ENCODE assay signal across 1 cellular context in the genomic region with DNA sequence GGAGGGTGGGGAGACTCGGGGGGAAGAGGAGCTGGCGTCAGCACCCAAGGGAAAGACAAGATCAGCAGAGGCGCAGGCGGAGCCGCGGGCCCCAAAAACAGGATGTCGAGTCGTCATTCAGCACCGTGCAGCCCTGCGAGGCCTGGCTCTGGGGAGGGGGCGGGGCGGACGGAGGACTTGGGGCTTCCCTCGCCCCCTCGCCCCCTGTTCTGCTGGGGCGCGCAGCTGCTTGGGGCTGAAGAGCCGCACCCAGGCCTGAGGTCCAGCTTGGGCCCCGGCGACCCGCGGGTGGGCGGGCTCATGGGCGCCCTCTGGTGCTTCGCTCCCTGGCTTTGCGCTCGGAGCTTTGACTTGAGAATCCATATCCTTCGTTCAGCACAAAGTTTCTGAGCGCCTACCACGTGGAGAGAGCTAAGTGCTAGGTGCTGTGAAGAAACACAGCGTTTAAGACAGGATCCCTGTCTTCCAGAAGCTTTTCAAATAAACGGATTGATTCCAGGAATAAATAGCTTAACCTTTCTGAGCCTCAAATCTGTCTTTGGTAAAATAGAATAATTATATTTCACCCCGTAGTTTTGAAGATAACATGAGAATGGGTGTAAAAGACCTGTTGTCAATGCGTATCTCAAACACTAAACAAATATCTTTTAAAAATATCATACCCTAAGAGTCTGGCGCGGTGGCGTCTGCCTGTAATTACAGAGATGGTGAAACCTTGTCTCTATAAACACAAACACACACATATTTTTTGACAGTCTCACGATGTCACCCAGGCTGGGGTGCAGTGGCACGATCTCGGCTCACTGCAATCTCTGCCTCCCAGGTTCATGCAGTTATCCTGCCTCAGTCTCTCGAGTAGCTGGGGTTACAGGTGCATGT.
TF ChIP-seq lines count a peak whose summit lies in the region.

No MANE protein-coding gene starts in this region.

TF ChIP-seq in HepG2, 621 proteins besides CTCF, POLR2A, EP300 and RAD21 (continued from another document and continues in another):
- TF ChIP-seq TEF (CRISPR knock-in tag; IDR thresholded peaks at IDR 0.05) = no peak
- TF ChIP-seq POLR2G (IDR thresholded peaks at IDR 0.05; ENCODE audit: low read depth, low read length) = peak; percentile 61; the same call in 1 of the 2 replicates
- TF ChIP-seq PBX3 (CRISPR knock-in tag; IDR thresholded peaks at IDR 0.05; ENCODE audit: borderline replicate concordance) = no peak
- no peak for TF ChIP-seq RBM22 (optimal IDR thresholded peaks at IDR 0.05; ENCODE audit: low read length)
- peak; percentile 77; the same call in 1 of the 2 replicates for TF ChIP-seq ZNF691 (CRISPR knock-in tag; IDR thresholded peaks at IDR 0.05; ENCODE audit: borderline replicate concordance, low read depth)
- TF ChIP-seq, protein P1, sequence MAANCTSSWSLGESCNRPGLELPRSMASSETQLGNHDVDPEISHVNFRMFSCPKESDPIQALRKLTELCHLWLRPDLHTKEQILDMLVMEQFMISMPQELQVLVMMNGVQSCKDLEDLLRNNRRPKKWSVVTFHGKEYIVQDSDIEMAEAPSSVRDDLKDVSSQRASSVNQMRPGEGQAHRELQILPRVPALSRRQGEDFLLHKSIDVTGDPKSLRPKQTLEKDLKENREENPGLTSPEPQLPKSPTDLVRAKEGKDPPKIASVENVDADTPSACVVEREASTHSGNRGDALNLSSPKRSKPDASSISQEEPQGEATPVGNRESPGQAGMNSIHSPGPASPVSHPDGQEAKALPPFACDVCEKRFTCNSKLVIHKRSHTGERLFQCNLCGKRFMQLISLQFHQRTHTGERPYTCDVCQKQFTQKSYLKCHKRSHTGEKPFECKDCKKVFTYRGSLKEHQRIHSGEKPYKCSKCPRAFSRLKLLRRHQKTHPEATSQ (CRISPR knock-in tag; IDR thresholded peaks at IDR 0.05; ENCODE audit: borderline replicate concordance) = no peak
- TF ChIP-seq PHF8 (CRISPR knock-in tag; IDR thresholded peaks at IDR 0.05) = peak; percentile 69
- TF ChIP-seq MIXL1 (CRISPR knock-in tag; IDR thresholded peaks at IDR 0.05) = no peak
- TF ChIP-seq AGO1 (IDR thresholded peaks at IDR 0.05; ENCODE audit: low read depth, low read length, poor library complexity, severe bottlenecking) = no peak
- peak; percentile 66; the same call in 1 of the 2 replicates for TF ChIP-seq SMAD9 (CRISPR knock-in tag; IDR thresholded peaks at IDR 0.05)
- no peak for TF ChIP-seq ZNF124 (CRISPR knock-in tag; IDR thresholded peaks at IDR 0.05)
- TF ChIP-seq ZNF264 (CRISPR knock-in tag; IDR thresholded peaks at IDR 0.05) = no peak
- TF ChIP-seq, protein P2, sequence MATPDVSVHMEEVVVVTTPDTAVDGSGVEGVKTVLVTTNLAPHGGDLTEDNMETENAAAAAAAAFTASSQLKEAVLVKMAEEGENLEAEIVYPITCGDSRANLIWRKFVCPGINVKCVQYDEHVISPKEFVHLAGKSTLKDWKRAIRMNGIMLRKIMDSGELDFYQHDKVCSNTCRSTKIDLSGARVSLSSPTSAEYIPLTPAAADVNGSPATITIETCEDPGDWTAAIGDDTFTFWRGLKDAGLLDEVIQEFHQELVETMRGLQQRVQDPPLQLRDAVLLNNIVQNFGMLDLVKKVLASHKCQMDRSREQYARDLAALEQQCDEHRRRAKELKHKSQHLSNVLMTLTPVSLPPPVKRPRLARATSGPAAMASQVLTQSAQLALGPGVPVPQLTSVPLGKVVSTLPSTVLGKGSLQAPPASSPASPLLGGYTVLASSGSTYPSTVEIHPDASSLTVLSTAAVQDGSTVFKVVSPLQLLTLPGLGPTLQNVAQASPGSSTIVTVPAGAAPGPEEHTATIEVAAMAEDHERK (CRISPR knock-in tag; IDR thresholded peaks at IDR 0.05; ENCODE audit: low read depth) = no peak
- TF ChIP-seq ZNF7 (CRISPR knock-in tag; IDR thresholded peaks at IDR 0.05) = no peak
- TF ChIP-seq ARID2 (CRISPR knock-in tag; IDR thresholded peaks at IDR 0.05; ENCODE audit: borderline replicate concordance) = no peak
- TF ChIP-seq HINFP (CRISPR knock-in tag; IDR thresholded peaks at IDR 0.05; ENCODE audit: low read depth) = no peak
- no peak for TF ChIP-seq AKAP8 (CRISPR knock-in tag; IDR thresholded peaks at IDR 0.05)
- TF ChIP-seq GTF2F1 (IDR thresholded peaks at IDR 0.05; ENCODE audit: low read length) = no peak
- no peak for TF ChIP-seq ARNTL (CRISPR knock-in tag; IDR thresholded peaks at IDR 0.05)
- no peak for TF ChIP-seq MBNL3 (CRISPR knock-in tag; conservative IDR thresholded peaks at IDR 0.05)
- TF ChIP-seq ZFP37 (CRISPR knock-in tag; IDR thresholded peaks at IDR 0.05; ENCODE audit: borderline replicate concordance) = 0 out of 2 replicates have a peak, but pooled peaks have one; percentile 29
- 0 out of 2 replicates have a peak, but pooled peaks have one; percentile 28 for TF ChIP-seq ZNF614 (CRISPR knock-in tag; IDR thresholded peaks at IDR 0.05; ENCODE audit: borderline replicate concordance)
- TF ChIP-seq, protein P3, sequence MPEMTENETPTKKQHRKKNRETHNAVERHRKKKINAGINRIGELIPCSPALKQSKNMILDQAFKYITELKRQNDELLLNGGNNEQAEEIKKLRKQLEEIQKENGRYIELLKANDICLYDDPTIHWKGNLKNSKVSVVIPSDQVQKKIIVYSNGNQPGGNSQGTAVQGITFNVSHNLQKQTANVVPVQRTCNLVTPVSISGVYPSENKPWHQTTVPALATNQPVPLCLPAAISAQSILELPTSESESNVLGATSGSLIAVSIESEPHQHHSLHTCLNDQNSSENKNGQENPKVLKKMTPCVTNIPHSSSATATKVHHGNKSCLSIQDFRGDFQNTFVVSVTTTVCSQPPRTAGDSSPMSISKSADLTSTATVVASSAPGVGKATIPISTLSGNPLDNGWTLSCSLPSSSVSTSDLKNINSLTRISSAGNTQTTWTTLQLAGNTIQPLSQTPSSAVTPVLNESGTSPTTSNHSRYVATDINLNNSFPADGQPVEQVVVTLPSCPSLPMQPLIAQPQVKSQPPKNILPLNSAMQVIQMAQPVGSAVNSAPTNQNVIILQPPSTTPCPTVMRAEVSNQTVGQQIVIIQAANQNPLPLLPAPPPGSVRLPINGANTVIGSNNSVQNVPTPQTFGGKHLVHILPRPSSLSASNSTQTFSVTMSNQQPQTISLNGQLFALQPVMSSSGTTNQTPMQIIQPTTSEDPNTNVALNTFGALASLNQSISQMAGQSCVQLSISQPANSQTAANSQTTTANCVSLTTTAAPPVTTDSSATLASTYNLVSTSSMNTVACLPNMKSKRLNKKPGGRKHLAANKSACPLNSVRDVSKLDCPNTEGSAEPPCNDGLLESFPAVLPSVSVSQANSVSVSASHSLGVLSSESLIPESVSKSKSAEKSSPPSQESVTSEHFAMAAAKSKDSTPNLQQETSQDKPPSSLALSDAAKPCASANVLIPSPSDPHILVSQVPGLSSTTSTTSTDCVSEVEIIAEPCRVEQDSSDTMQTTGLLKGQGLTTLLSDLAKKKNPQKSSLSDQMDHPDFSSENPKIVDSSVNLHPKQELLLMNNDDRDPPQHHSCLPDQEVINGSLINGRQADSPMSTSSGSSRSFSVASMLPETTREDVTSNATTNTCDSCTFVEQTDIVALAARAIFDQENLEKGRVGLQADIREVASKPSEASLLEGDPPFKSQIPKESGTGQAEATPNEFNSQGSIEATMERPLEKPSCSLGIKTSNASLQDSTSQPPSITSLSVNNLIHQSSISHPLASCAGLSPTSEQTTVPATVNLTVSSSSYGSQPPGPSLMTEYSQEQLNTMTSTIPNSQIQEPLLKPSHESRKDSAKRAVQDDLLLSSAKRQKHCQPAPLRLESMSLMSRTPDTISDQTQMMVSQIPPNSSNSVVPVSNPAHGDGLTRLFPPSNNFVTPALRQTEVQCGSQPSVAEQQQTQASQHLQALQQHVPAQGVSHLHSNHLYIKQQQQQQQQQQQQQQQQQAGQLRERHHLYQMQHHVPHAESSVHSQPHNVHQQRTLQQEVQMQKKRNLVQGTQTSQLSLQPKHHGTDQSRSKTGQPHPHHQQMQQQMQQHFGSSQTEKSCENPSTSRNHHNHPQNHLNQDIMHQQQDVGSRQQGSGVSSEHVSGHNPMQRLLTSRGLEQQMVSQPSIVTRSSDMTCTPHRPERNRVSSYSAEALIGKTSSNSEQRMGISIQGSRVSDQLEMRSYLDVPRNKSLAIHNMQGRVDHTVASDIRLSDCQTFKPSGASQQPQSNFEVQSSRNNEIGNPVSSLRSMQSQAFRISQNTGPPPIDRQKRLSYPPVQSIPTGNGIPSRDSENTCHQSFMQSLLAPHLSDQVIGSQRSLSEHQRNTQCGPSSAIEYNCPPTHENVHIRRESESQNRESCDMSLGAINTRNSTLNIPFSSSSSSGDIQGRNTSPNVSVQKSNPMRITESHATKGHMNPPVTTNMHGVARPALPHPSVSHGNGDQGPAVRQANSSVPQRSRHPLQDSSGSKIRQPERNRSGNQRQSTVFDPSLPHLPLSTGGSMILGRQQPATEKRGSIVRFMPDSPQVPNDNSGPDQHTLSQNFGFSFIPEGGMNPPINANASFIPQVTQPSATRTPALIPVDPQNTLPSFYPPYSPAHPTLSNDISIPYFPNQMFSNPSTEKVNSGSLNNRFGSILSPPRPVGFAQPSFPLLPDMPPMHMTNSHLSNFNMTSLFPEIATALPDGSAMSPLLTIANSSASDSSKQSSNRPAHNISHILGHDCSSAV (CRISPR knock-in tag; IDR thresholded peaks at IDR 0.05; ENCODE audit: borderline replicate concordance) = no peak
- TF ChIP-seq RBAK (CRISPR knock-in tag; IDR thresholded peaks at IDR 0.05) = no peak
- no peak for TF ChIP-seq MTA3 (CRISPR knock-in tag; IDR thresholded peaks at IDR 0.05)
- TF ChIP-seq ATRX (CRISPR knock-in tag; IDR thresholded peaks at IDR 0.05; ENCODE audit: borderline replicate concordance) = no peak
- TF ChIP-seq SNRNP70 (IDR thresholded peaks at IDR 0.05; ENCODE audit: low read depth, low read length) = no peak
- TF ChIP-seq ZNF567 (CRISPR knock-in tag; IDR thresholded peaks at IDR 0.05; ENCODE audit: borderline replicate concordance) = no peak
- TF ChIP-seq, protein P4, sequence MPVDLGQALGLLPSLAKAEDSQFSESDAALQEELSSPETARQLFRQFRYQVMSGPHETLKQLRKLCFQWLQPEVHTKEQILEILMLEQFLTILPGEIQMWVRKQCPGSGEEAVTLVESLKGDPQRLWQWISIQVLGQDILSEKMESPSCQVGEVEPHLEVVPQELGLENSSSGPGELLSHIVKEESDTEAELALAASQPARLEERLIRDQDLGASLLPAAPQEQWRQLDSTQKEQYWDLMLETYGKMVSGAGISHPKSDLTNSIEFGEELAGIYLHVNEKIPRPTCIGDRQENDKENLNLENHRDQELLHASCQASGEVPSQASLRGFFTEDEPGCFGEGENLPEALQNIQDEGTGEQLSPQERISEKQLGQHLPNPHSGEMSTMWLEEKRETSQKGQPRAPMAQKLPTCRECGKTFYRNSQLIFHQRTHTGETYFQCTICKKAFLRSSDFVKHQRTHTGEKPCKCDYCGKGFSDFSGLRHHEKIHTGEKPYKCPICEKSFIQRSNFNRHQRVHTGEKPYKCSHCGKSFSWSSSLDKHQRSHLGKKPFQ (CRISPR knock-in tag; IDR thresholded peaks at IDR 0.05; ENCODE audit: insufficient replicate concordance) = no peak
- TF ChIP-seq, protein P5, sequence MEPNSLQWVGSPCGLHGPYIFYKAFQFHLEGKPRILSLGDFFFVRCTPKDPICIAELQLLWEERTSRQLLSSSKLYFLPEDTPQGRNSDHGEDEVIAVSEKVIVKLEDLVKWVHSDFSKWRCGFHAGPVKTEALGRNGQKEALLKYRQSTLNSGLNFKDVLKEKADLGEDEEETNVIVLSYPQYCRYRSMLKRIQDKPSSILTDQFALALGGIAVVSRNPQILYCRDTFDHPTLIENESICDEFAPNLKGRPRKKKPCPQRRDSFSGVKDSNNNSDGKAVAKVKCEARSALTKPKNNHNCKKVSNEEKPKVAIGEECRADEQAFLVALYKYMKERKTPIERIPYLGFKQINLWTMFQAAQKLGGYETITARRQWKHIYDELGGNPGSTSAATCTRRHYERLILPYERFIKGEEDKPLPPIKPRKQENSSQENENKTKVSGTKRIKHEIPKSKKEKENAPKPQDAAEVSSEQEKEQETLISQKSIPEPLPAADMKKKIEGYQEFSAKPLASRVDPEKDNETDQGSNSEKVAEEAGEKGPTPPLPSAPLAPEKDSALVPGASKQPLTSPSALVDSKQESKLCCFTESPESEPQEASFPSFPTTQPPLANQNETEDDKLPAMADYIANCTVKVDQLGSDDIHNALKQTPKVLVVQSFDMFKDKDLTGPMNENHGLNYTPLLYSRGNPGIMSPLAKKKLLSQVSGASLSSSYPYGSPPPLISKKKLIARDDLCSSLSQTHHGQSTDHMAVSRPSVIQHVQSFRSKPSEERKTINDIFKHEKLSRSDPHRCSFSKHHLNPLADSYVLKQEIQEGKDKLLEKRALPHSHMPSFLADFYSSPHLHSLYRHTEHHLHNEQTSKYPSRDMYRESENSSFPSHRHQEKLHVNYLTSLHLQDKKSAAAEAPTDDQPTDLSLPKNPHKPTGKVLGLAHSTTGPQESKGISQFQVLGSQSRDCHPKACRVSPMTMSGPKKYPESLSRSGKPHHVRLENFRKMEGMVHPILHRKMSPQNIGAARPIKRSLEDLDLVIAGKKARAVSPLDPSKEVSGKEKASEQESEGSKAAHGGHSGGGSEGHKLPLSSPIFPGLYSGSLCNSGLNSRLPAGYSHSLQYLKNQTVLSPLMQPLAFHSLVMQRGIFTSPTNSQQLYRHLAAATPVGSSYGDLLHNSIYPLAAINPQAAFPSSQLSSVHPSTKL (CRISPR knock-in tag; IDR thresholded peaks at IDR 0.05) = peak; percentile 59
- TF ChIP-seq IRX3 (CRISPR knock-in tag; IDR thresholded peaks at IDR 0.05; ENCODE audit: borderline replicate concordance, low read depth) = no peak
- no peak for TF ChIP-seq ZNF530 (CRISPR knock-in tag; IDR thresholded peaks at IDR 0.05; ENCODE audit: low read depth)
